Comparison of ENCODE assay signal across 8 cellular contexts in the genomic region with DNA sequence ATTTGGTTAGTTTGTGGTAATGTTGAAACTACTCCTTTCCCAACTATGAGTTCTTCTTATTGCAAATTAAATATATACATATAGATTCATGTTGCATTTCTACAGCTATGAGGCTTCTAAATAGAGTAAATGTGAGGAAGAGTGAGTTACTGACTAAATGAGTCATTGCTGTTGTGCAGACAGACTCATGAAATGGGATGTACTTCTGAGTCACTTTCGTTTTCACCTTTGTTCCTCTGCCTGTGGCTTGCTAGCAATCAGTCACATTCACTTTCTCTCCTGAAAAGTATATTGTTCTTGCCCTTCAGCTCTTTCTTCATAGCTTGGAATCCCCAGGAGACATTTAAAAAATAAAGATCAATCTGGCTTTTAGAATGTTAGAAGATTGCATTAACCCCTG.
DNase-seq lines count a peak whose midpoint lies in the region; ATAC-seq and TF ChIP-seq lines count a peak whose summit lies in the region.

No MANE protein-coding gene starts in this region.

- TF ChIP-seq CTCF in foreskin fibroblast (IDR thresholded peaks at IDR 0.05; ENCODE audit: low read depth, low read length), result no peak

- ATAC-seq in HG02884 (IDR thresholded peaks at IDR 0.05; ENCODE audit: unreplicated experiment), result peak; percentile 100

- DNase-seq in activated CD4-positive, alpha-beta memory T cell treated with anti-CD3 and anti-CD28 coated beads for 36 hours, result peak; percentile 15
- DNase-seq in activated CD4-positive, alpha-beta memory T cell treated with anti-CD3 and anti-CD28 coated beads, Interleukin-2, amount 10 ng/mL, durations not matched to agents 7 days and 5 days, result no peak
- DNase-seq in NCI-H345 treated with DMSO at 0.1 percent for 48 hours (lab: John Stamatoyannopoulos, UW; ENCODE audit: unreplicated experiment) (peak; percentile 31), foreskin fibroblast (peak; percentile 2 to 19), NCI-H82 (lab: John Stamatoyannopoulos, UW) (no peak), retina (no peak), midbrain (lab: John Stamatoyannopoulos, UW) (no peak)

- H3K4me3 ChIP-seq in foreskin fibroblast (ENCODE audit: low read depth in 1 of 2, low read length in 2 of 2), result no peak overlapping the region

- H3K4me3 Mint-ChIP-seq in activated CD4-positive, alpha-beta memory T cell treated with anti-CD3 and anti-CD28 coated beads for 36 hours, result no peak overlapping the region
- no peak overlapping the region for H3K4me3 Mint-ChIP-seq in activated CD4-positive, alpha-beta memory T cell treated with anti-CD3 and anti-CD28 coated beads, Interleukin-2, amount 10 ng/mL, durations not matched to agents 7 days and 5 days

- no peaks in the 10 kb centered on the region for H3K27me3 Mint-ChIP-seq in activated CD4-positive, alpha-beta memory T cell treated with anti-CD3 and anti-CD28 coated beads for 36 hours
- peaks cover 2% of the 10 kb centered on the region for H3K27me3 Mint-ChIP-seq in activated CD4-positive, alpha-beta memory T cell treated with anti-CD3 and anti-CD28 coated beads, Interleukin-2, amount 10 ng/mL, durations not matched to agents 7 days and 5 days

- intact Hi-C loops in activated CD4-positive, alpha-beta memory T cell treated with anti-CD3 and anti-CD28 coated beads for 36 hours (cut with micrococcal nuclease), result loop anchor here (1.0 to 10.0 kb wide), 4 partner anchors 9 to 1746 kb away; partner anchors contain the start of genes NIPSNAP3A and SMC2

- no peaks in the 10 kb centered on the region for H3K9me3 Mint-ChIP-seq in activated CD4-positive, alpha-beta memory T cell treated with anti-CD3 and anti-CD28 coated beads for 36 hours
- H3K9me3 Mint-ChIP-seq in activated CD4-positive, alpha-beta memory T cell treated with anti-CD3 and anti-CD28 coated beads, Interleukin-2, amount 10 ng/mL, durations not matched to agents 7 days and 5 days, result no peaks in the 10 kb centered on the region

- POLR2A ChIA-PET in activated CD4-positive, alpha-beta memory T cell treated with anti-CD3 and anti-CD28 coated beads for 36 hours (lab: Charles Lee), result no interaction called here
- POLR2A ChIA-PET in activated CD4-positive, alpha-beta memory T cell treated with anti-CD3 and anti-CD28 coated beads, Interleukin-2, amount 10 ng/mL, durations not matched to agents 7 days and 5 days (lab: Charles Lee), result no interaction called here

- H3K36me3 Mint-ChIP-seq in activated CD4-positive, alpha-beta memory T cell treated with anti-CD3 and anti-CD28 coated beads for 36 hours, result no peaks in the 10 kb centered on the region
- H3K36me3 Mint-ChIP-seq in activated CD4-positive, alpha-beta memory T cell treated with anti-CD3 and anti-CD28 coated beads, Interleukin-2, amount 10 ng/mL, durations not matched to agents 7 days and 5 days (ENCODE audit: low read depth), result no peaks in the 10 kb centered on the region

- peaks cover 5% of the 10 kb centered on the region for H3K4me1 Mint-ChIP-seq in activated CD4-positive, alpha-beta memory T cell treated with anti-CD3 and anti-CD28 coated beads for 36 hours (ENCODE audit: low read depth)
- peaks cover 2% of the 10 kb centered on the region for H3K4me1 Mint-ChIP-seq in activated CD4-positive, alpha-beta memory T cell treated with anti-CD3 and anti-CD28 coated beads, Interleukin-2, amount 10 ng/mL, durations not matched to agents 7 days and 5 days

- CTCF ChIA-PET in activated CD4-positive, alpha-beta memory T cell treated with anti-CD3 and anti-CD28 coated beads for 36 hours (lab: Charles Lee), result no interaction called here
- CTCF ChIA-PET in activated CD4-positive, alpha-beta memory T cell treated with anti-CD3 and anti-CD28 coated beads, Interleukin-2, amount 10 ng/mL, durations not matched to agents 7 days and 5 days (lab: Charles Lee), result interaction anchor here (0.6 to 0.7 kb wide), 2 partner anchors 8 to 713 kb away, joined by 3 read pairs; no protein-coding TSS in a partner anchor

- no peak overlapping the region for H3K27ac Mint-ChIP-seq in activated CD4-positive, alpha-beta memory T cell treated with anti-CD3 and anti-CD28 coated beads for 36 hours
- H3K27ac Mint-ChIP-seq in activated CD4-positive, alpha-beta memory T cell treated with anti-CD3 and anti-CD28 coated beads, Interleukin-2, amount 10 ng/mL, durations not matched to agents 7 days and 5 days, result no peak overlapping the region

Comparison
In these comparisons a context has a peak if more than half of its experiments do, and no peak if none do; other contexts are left out.
1. DNase-seq: peak in activated CD4-positive, alpha-beta memory T cell treated with anti-CD3 and anti-CD28 coated beads for 36 hours (single experiment), NCI-H345 treated with DMSO at 0.1 percent for 48 hours (single experiment) and foreskin fibroblast (2 of 2); none in activated CD4-positive, alpha-beta memory T cell treated with anti-CD3 and anti-CD28 coated beads, Interleukin-2, amount 10 ng/mL, durations not matched to agents 7 days and 5 days (single experiment), NCI-H82 (single experiment), retina (single experiment) and midbrain (single experiment).